In the genomic region with DNA sequence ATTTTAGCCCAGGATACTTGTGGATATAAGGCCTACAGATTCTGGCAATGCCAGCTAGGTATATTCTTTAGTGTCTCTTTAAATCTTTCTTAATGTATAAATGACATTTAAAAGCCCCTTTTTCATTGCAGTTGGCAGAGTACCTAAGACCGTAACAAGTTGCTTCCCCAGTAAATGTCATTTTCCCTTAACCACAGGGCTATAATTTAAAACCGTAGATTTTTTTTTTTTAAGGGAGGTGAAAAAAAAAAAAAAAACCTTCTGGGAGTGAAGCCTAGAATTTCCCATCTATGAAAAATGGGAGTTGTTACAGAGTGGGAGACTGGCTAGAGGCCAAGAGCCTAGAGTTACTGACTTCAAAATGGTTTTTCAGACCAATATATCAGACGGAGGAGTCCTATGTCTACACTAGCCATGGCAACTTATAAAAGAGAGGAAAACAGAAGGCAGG, we compare ENCODE assay signal across 16 cellular contexts.
"Had no signal": no experiment of that assay in that cellular context is flagged by ENCODE, and none has a peak within 500 bp of the region (broad histone marks: within the 10 kb centered on the region; RNA-seq: fewer than 3 reads in every experiment).

No MANE protein-coding gene starts in this region.

- H3K4me1 ChIP-seq: breast epithelium had no signal

- H3K9me3 ChIP-seq: breast epithelium, heart right ventricle, left ventricle myocardium inferior, stomach, thoracic aorta had no signal

- H3K36me3 Mint-ChIP-seq: activated CD8-positive, alpha-beta memory T cell treated with anti-CD3 and anti-CD28 coated beads, Interleukin-2, amount 10 ng/mL, durations not matched to agents 7 days and 5 days; activated naive CD4-positive, alpha-beta T cell treated with anti-CD3 and anti-CD28 coated beads, Interleukin-2, amount 50 U/mL, for 72 hours; memory B cell had no signal

- H3K4me3 Mint-ChIP-seq: activated CD8-positive, alpha-beta memory T cell treated with anti-CD3 and anti-CD28 coated beads, Interleukin-2, amount 10 ng/mL, durations not matched to agents 7 days and 5 days; activated T-cell treated with anti-CD3 and anti-CD28 coated beads, Interleukin-2, amount 50 U/mL, for 24 hours; memory B cell; nephron progenitor cell had no signal

- H3K4me3 ChIP-seq: breast epithelium, heart right ventricle, left ventricle myocardium inferior, stomach, thoracic aorta had no signal

- DNase-seq: activated CD8-positive, alpha-beta memory T cell treated with anti-CD3 and anti-CD28 coated beads, Interleukin-2, amount 10 ng/mL, durations not matched to agents 7 days and 5 days; activated effector memory CD4-positive, alpha-beta T cell treated with Interleukin-2 at 50 U/mL for 16 hours; activated T-cell treated with anti-CD3 and anti-CD28 coated beads, Interleukin-2, amount 50 U/mL, for 24 hours; amygdala; dermis blood vessel endothelial cell; foreskin melanocyte; heart right ventricle; left ventricle myocardium inferior; nephron progenitor cell; stimulated activated CD4-positive, alpha-beta T cell treated with anti-CD3 and anti-CD28 coated beads, Interleukin-15, amount 100 ng/mL, for 24 hours; stimulated activated CD4-positive, alpha-beta T cell treated with anti-CD3 and anti-CD28 coated beads, Interleukin-4, amount 100 ng/mL, for 24 hours; stomach had no signal

- H3K27ac ChIP-seq: breast epithelium, heart right ventricle, left ventricle myocardium inferior, stomach, thoracic aorta had no signal

- ATAC-seq: activated CD8-positive, alpha-beta memory T cell treated with anti-CD3 and anti-CD28 coated beads, Interleukin-2, amount 10 ng/mL, durations not matched to agents 7 days and 5 days; activated naive CD4-positive, alpha-beta T cell treated with anti-CD3 and anti-CD28 coated beads, Interleukin-2, amount 50 U/mL, for 72 hours; heart right ventricle had no signal

- H3K9me3 Mint-ChIP-seq: activated naive CD4-positive, alpha-beta T cell treated with anti-CD3 and anti-CD28 coated beads, Interleukin-2, amount 50 U/mL, for 72 hours; activated T-cell treated with anti-CD3 and anti-CD28 coated beads, Interleukin-2, amount 50 U/mL, for 24 hours; nephron progenitor cell had no signal

- H3K36me3 ChIP-seq: breast epithelium, heart right ventricle, left ventricle myocardium inferior, stomach, thoracic aorta had no signal

- H3K27me3 ChIP-seq: breast epithelium, heart right ventricle, stomach had no signal

- H3K27ac Mint-ChIP-seq: activated CD8-positive, alpha-beta memory T cell treated with anti-CD3 and anti-CD28 coated beads, Interleukin-2, amount 10 ng/mL, durations not matched to agents 7 days and 5 days; activated naive CD4-positive, alpha-beta T cell treated with anti-CD3 and anti-CD28 coated beads, Interleukin-2, amount 50 U/mL, for 72 hours; activated T-cell treated with anti-CD3 and anti-CD28 coated beads, Interleukin-2, amount 50 U/mL, for 24 hours; memory B cell; nephron progenitor cell had no signal
